Comparison of ENCODE assay signal across 1 cellular context in genomic region chr13:27624071-27624470, GRCh38.
TF ChIP-seq lines count a peak whose summit lies in the region.

No MANE protein-coding gene starts in this region.

TF ChIP-seq in GM23338, 12 proteins besides CTCF, POLR2A, EP300 and RAD21:
- TF ChIP-seq REST (IDR thresholded peaks at IDR 0.05; ENCODE audit: unreplicated experiment) = no peak
- TF ChIP-seq EZH2 (IDR thresholded peaks at IDR 0.05; ENCODE audit: low read depth, unreplicated experiment) = no peak
- TF ChIP-seq ETS1 (IDR thresholded peaks at IDR 0.05) = no peak
- no peak for TF ChIP-seq POLR2AphosphoS5 (IDR thresholded peaks at IDR 0.05; ENCODE audit: low read depth)
- no peak for TF ChIP-seq STAT1 (IDR thresholded peaks at IDR 0.05; ENCODE audit: unreplicated experiment)
- TF ChIP-seq ZNF462 (CRISPR knock-in tag; IDR thresholded peaks at IDR 0.05) = no peak
- TF ChIP-seq ZNF114 (CRISPR knock-in tag; IDR thresholded peaks at IDR 0.05) = no peak
- TF ChIP-seq EZH2phosphoT487 (IDR thresholded peaks at IDR 0.05; ENCODE audit: unreplicated experiment) = no peak
- TF ChIP-seq ZNF331 (CRISPR knock-in tag; IDR thresholded peaks at IDR 0.05; ENCODE audit: low read depth) = no peak
- TF ChIP-seq CREB1 (CRISPR knock-in tag; IDR thresholded peaks at IDR 0.05; ENCODE audit: low read depth) = no peak
